In genomic region chr2:16102976-16103380, GRCh38 we compare ENCODE assay signal across 27 cellular contexts.
DNase-seq lines count a peak whose midpoint lies in the region; ATAC-seq and TF ChIP-seq lines count a peak whose summit lies in the region.
"Had no signal": no experiment of that assay in that cellular context is flagged by ENCODE, and none has a peak within 500 bp of the region (broad histone marks: within the 10 kb centered on the region; RNA-seq: fewer than 3 reads in every experiment).

No MANE protein-coding gene starts in this region.

- in situ Hi-C loops in transverse colon (cut with MboI; ENCODE audit: low pct_ligation_motif_present in 1 of 4, low pct_unique_long_range_greater_than_20kb in 1 of 4, low sequenced_read_pairs in 3 of 4): no loop called here

- H2AK5ac ChIP-seq in mesendoderm (ENCODE audit: low read length): peak overlapping the region; percentile 61

- TF ChIP-seq POLR2A in transverse colon (IDR thresholded peaks at IDR 0.05): no peak
- TF ChIP-seq POLR2A in prostate gland (IDR thresholded peaks at IDR 0.05): no peak

- H3K4me1 ChIP-seq in HUES6 (ENCODE audit: control insufficient read depth, insufficient read depth, low read length): peaks cover 73% of the 10 kb centered on the region
- H3K4me1 ChIP-seq in duodenal mucosa (ENCODE audit: control insufficient read depth in 1 of 2, insufficient read depth in 2 of 2, low read length in 2 of 2): peaks cover 19 to 32% of the 10 kb centered on the region in 2 donors
- peaks cover 32% of the 10 kb centered on the region for H3K4me1 ChIP-seq in mesendoderm (ENCODE audit: control insufficient read depth, low read depth, low read length)
- peaks cover 0 to 19% (median 13%) of the 10 kb centered on the region in 4 donors for H3K4me1 ChIP-seq in transverse colon
- H3K4me1 ChIP-seq in prostate gland (replicated peaks): no peaks in the 10 kb centered on the region
- H3K4me1 ChIP-seq: SJSA1, thyroid gland had no signal

- peak overlapping the region; percentile 79 for H2BK120ac ChIP-seq in mesendoderm (ENCODE audit: low read depth, low read length)

- H3K27ac ChIP-seq in HUES6 (ENCODE audit: low read depth, low read length) (peak overlapping the region; percentile 82), duodenal mucosa (ENCODE audit: low read depth, low read length) (peak overlapping the region; percentile 22), mesendoderm (ENCODE audit: low read depth, low read length) (peak overlapping the region; percentile 16), transverse colon (peak overlapping the region; percentile 62 to 75 (median 64)), prostate gland (no peak overlapping the region)
- H3K27ac ChIP-seq: SJSA1, thyroid gland, vagina had no signal

- H3K79me2 ChIP-seq in mesendoderm (ENCODE audit: control insufficient read depth, insufficient read depth, low read length): no peaks in the 10 kb centered on the region

- no peak overlapping the region for H4K5ac ChIP-seq in mesendoderm (ENCODE audit: low read length)

- no peaks in the 10 kb centered on the region for H3K9me3 ChIP-seq in HUES6 (ENCODE audit: control insufficient read depth, insufficient read depth, low read depth, low read length)
- no peaks in the 10 kb centered on the region for H3K9me3 ChIP-seq in duodenal mucosa (ENCODE audit: control insufficient read depth in 1 of 2, low read length in 2 of 2)
- H3K9me3 ChIP-seq in transverse colon: no peaks in the 10 kb centered on the region
- H3K9me3 ChIP-seq in prostate gland: no peaks in the 10 kb centered on the region
- H3K9me3 ChIP-seq: HAP-1, SJSA1, thyroid gland, vagina had no signal

- H3K4ac ChIP-seq in mesendoderm (ENCODE audit: low read depth, low read length): no peak overlapping the region

- H4K8ac ChIP-seq in mesendoderm (ENCODE audit: low read depth, low read length): no peak overlapping the region

- H3K4me2 ChIP-seq in mesendoderm (ENCODE audit: low read length): no peak overlapping the region

- DNase-seq in mesendoderm (peak; percentile 91), transverse colon (peak; percentile 72), Right ventricle myocardium superior (no peak), prostate gland (ENCODE audit: low spot score) (no peak), Ammon's horn (ENCODE audit: low spot score) (no peak)
- DNase-seq: activated CD4-positive, alpha-beta T cell treated with anti-CD3 and anti-CD28 coated beads, Interleukin-2, amount 10 ng/mL, durations not matched to agents 7 days and 5 days; activated gamma-delta T cell; activated naive CD8-positive, alpha-beta T cell treated with anti-CD3 and anti-CD28 coated beads for 36 hours; activated T-cell treated with anti-CD3 and anti-CD28 coated beads, Interleukin-2, amount 50 U/mL, for 4 hours; anterior cingulate cortex; DMS153; effector memory CD4-positive, alpha-beta T cell; kidney; NCI-H1694 treated with DMSO at 0.1 percent for 48 hours; NCI-H446; NCI-H774; right cardiac atrium; stimulated activated CD4-positive, alpha-beta T cell treated with anti-CD3 and anti-CD28 coated beads, Interleukin-12 subunit alpha, Interleukin-12 subunit beta, amount 100 ng/mL, for 4 hours; stimulated activated CD4-positive, alpha-beta T cell treated with anti-CD3 and anti-CD28 coated beads, Interleukin-2, amount 100 ng/mL, for 48 hours; stimulated activated naive CD8-positive, alpha-beta T cell treated with anti-CD3 and anti-CD28 coated beads, Interleukin-15, amount 100 ng/mL, for 72 hours; T1000; thyroid gland had no signal

- peak overlapping the region; percentile 95 for H2BK5ac ChIP-seq in mesendoderm (ENCODE audit: low read length)

- H3K23ac ChIP-seq in mesendoderm (ENCODE audit: low read length): peak overlapping the region; percentile 82

- no peak for TF ChIP-seq EP300 in transverse colon (IDR thresholded peaks at IDR 0.05; ENCODE audit: low read depth)

- TF ChIP-seq CTCF in transverse colon (IDR thresholded peaks at IDR 0.05) (no peak), prostate gland (IDR thresholded peaks at IDR 0.05) (no peak)

- no CpG with 5 or more reads among the region's 16 CpGs for WGBS in mesendoderm (ENCODE audit: extremely low coverage, insufficient coverage, low lambda C conversion rate)
- 50% methylated on average over 16 of the region's 16 CpGs; no CpG with 5 or more reads in 1 of the 2 donors for WGBS in transverse colon (ENCODE audit: low coverage in 1 of 2), 2 donors
- WGBS in prostate gland: 59% methylated on average over 16 of the region's 16 CpGs

- H3K9ac ChIP-seq in HUES6 (ENCODE audit: low read length) (peak overlapping the region; percentile 66), duodenal mucosa (ENCODE audit: low read depth in 1 of 2, low read length in 2 of 2) (peak overlapping the region in 1 of 2 donors; percentile 34), mesendoderm (ENCODE audit: low read length) (peak overlapping the region; percentile 58)

- ATAC-seq in Right ventricle myocardium superior (ENCODE audit: poor library complexity): no peak
- ATAC-seq: activated T-cell treated with anti-CD3 and anti-CD28 coated beads, Interleukin-2, amount 50 U/mL, for 4 hours had no signal

- H3K56ac ChIP-seq in mesendoderm (ENCODE audit: low read length): peak overlapping the region; percentile 82

- H3K36me3 ChIP-seq in HUES6 (ENCODE audit: control insufficient read depth, insufficient read depth, low read length) (no peaks in the 10 kb centered on the region), duodenal mucosa (ENCODE audit: control insufficient read depth in 1 of 2, insufficient read depth in 2 of 2, low read length in 2 of 2) (no peaks in the 10 kb centered on the region), mesendoderm (ENCODE audit: control insufficient read depth, insufficient read depth, low read length) (no peaks in the 10 kb centered on the region), transverse colon (no peaks in the 10 kb centered on the region), prostate gland (no peaks in the 10 kb centered on the region)
- H3K36me3 ChIP-seq: HAP-1, SJSA1, thyroid gland, vagina had no signal

- peak overlapping the region; percentile 7 for H3K18ac ChIP-seq in mesendoderm (ENCODE audit: low read length)

- H3K4me3 ChIP-seq in HUES6 (ENCODE audit: low read depth, low read length) (peak overlapping the region; percentile 13; the same call in 1 of the 2 replicates), duodenal mucosa (ENCODE audit: low read depth in 1 of 2, low read length in 2 of 2) (peak overlapping the region in 1 of 2 donors; percentile 28), mesendoderm (ENCODE audit: low read length) (no peak overlapping the region), transverse colon (peak overlapping the region in 1 of 4 donors; percentile 19), prostate gland (no peak overlapping the region)
- H3K4me3 ChIP-seq: HAP-1, SJSA1, thyroid gland, vagina had no signal

- H3K27me3 ChIP-seq in HUES6 (ENCODE audit: control insufficient read depth, insufficient read depth, low read length) (no peaks in the 10 kb centered on the region), duodenal mucosa (ENCODE audit: control insufficient read depth in 1 of 2, insufficient read depth in 2 of 2, low read length in 2 of 2) (no peaks in the 10 kb centered on the region), mesendoderm (ENCODE audit: insufficient read depth, low read length, poor library complexity) (no peaks in the 10 kb centered on the region), transverse colon (no peaks in the 10 kb centered on the region), prostate gland (replicated peaks; ENCODE audit: insufficient read depth) (no peaks in the 10 kb centered on the region)
- H3K27me3 ChIP-seq: SJSA1, thyroid gland, vagina had no signal

- intact Hi-C loops in transverse colon (cut with DNase I; ENCODE audit: low total_unique reads) (no loop called here), Right ventricle myocardium superior (cut with DNase I) (no loop called here), prostate gland (cut with DNase I) (no loop called here)

- no peak overlapping the region for H2BK15ac ChIP-seq in mesendoderm (replicated peaks; ENCODE audit: low read depth)

- H3K79me1 ChIP-seq in mesendoderm (ENCODE audit: low read length): no peaks in the 10 kb centered on the region

Comparison
In these comparisons a context has a peak if more than half of its experiments do, and no peak if none do; other contexts are left out.
1. H3K27ac ChIP-seq: peak in HUES6 (single experiment), duodenal mucosa (single experiment), mesendoderm (single experiment) and transverse colon (4 of 4); none in prostate gland (0 of 2).
2. DNase-seq: peak in mesendoderm (single experiment) and transverse colon (single experiment); none in Right ventricle myocardium superior (single experiment), prostate gland (single experiment) and Ammon's horn (single experiment).